In the genomic region with DNA sequence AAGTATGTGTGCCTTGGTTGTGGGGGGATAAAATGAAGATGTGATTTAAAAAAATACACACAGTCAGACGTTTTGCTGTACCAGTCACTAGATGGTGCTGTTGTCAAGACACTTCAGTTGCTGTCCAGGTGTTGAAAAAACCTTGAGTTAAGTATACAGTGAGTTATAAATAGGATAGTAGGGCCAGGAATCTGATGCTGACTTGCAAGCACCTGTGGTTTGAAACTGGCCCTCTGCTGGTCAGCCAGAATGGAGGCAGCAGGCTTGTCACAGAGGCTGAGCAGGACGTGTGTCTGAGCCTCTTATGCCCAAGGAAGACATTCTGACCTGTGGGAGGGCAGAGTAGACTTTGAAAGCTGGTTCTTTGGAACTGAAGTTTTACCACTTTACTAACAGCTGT, we compare ENCODE assay signal across 1 cellular context.
TF ChIP-seq lines count a peak whose summit lies in the region.

No MANE protein-coding gene starts in this region.

TF ChIP-seq in HepG2, 621 proteins besides CTCF, POLR2A, EP300 and RAD21 (continues in another document):
- TF ChIP-seq SNAPC4 (CRISPR knock-in tag; IDR thresholded peaks at IDR 0.05), result no peak
- TF ChIP-seq, protein P1, sequence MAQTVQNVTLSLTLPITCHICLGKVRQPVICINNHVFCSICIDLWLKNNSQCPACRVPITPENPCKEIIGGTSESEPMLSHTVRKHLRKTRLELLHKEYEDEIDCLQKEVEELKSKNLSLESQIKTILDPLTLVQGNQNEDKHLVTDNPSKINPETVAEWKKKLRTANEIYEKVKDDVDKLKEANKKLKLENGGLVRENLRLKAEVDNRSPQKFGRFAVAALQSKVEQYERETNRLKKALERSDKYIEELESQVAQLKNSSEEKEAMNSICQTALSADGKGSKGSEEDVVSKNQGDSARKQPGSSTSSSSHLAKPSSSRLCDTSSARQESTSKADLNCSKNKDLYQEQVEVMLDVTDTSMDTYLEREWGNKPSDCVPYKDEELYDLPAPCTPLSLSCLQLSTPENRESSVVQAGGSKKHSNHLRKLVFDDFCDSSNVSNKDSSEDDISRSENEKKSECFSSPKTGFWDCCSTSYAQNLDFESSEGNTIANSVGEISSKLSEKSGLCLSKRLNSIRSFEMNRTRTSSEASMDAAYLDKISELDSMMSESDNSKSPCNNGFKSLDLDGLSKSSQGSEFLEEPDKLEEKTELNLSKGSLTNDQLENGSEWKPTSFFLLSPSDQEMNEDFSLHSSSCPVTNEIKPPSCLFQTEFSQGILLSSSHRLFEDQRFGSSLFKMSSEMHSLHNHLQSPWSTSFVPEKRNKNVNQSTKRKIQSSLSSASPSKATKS (CRISPR knock-in tag; IDR thresholded peaks at IDR 0.05), result no peak
- 0 out of 4 replicates have a peak, but pooled peaks of 1 of the 2 experiments have one; percentile 8 for TF ChIP-seq MAFK (conservative IDR thresholded peaks at IDR 0.05 in 1 of 2, IDR thresholded peaks at IDR 0.05 in 1 of 2; ENCODE audit: low read length in 2 of 2)
- 0 out of 2 replicates have a peak, but pooled peaks have one; percentile 34 for TF ChIP-seq IRF2 (CRISPR knock-in tag; IDR thresholded peaks at IDR 0.05)
- TF ChIP-seq U2AF2 (IDR thresholded peaks at IDR 0.05; ENCODE audit: low read depth, low read length), result no peak
- 0 out of 2 replicates have a peak, but pooled peaks have one; percentile 22 for TF ChIP-seq BRCA1 (CRISPR knock-in tag; IDR thresholded peaks at IDR 0.05)
- 0 out of 2 replicates have a peak, but pooled peaks have one; percentile 42 for TF ChIP-seq SAP130 (CRISPR knock-in tag; IDR thresholded peaks at IDR 0.05; ENCODE audit: low read depth)
- peak; percentile 33; the same call in 1 of the 2 replicates for TF ChIP-seq NCOA2 (CRISPR knock-in tag; IDR thresholded peaks at IDR 0.05)
- TF ChIP-seq CBFB (CRISPR knock-in tag; IDR thresholded peaks at IDR 0.05), result 0 out of 2 replicates have a peak, but pooled peaks have one; percentile 14
- TF ChIP-seq MIER2 (CRISPR knock-in tag; IDR thresholded peaks at IDR 0.05), result peak; percentile 79; the same call in 1 of the 2 replicates
- peak; percentile 40; the same call in 1 of the 2 replicates for TF ChIP-seq FOXA3 (CRISPR knock-in tag; IDR thresholded peaks at IDR 0.05)
- TF ChIP-seq ZKSCAN8 (CRISPR knock-in tag; IDR thresholded peaks at IDR 0.05; ENCODE audit: borderline replicate concordance), result peak; percentile 56; the same call in 1 of the 2 replicates
- peak; percentile 23; the same call in 1 of the 2 replicates for TF ChIP-seq REPIN1 (CRISPR knock-in tag; IDR thresholded peaks at IDR 0.05; ENCODE audit: borderline replicate concordance, low read depth)
- TF ChIP-seq SOX13 (IDR thresholded peaks at IDR 0.05), result no peak
- TF ChIP-seq SOX13 (CRISPR knock-in tag; conservative IDR thresholded peaks at IDR 0.05 in 1 of 2, IDR thresholded peaks at IDR 0.05 in 1 of 2), result peak in 1 of 2 experiments; percentile 46; a peak in 1 of 4 replicates
- peak; percentile 100 for TF ChIP-seq ZKSCAN1 (IDR thresholded peaks at IDR 0.05; ENCODE audit: low read length)
- peak in 1 of 2 experiments; percentile 64; a peak in 1 of 4 replicates for TF ChIP-seq KLF16 (CRISPR knock-in tag; IDR thresholded peaks at IDR 0.05)
- peak; percentile 46; the same call in 1 of the 2 replicates for TF ChIP-seq THRA (CRISPR knock-in tag; IDR thresholded peaks at IDR 0.05; ENCODE audit: borderline replicate concordance)
- TF ChIP-seq DMAP1 (CRISPR knock-in tag; IDR thresholded peaks at IDR 0.05), result no peak
- 0 out of 2 replicates have a peak, but pooled peaks have one; percentile 33 for TF ChIP-seq HDAC2 (CRISPR knock-in tag; IDR thresholded peaks at IDR 0.05)
- TF ChIP-seq ZNF574 (CRISPR knock-in tag; IDR thresholded peaks at IDR 0.05), result peak; percentile 39
- TF ChIP-seq NR2F1 (CRISPR knock-in tag; IDR thresholded peaks at IDR 0.05), result 0 out of 4 replicates have a peak, but pooled peaks of 1 of the 2 experiments have one; percentile 15
- TF ChIP-seq ZNF772 (CRISPR knock-in tag; IDR thresholded peaks at IDR 0.05), result no peak
- TF ChIP-seq ERF (CRISPR knock-in tag; IDR thresholded peaks at IDR 0.05), result peak; percentile 56; the same call in 1 of the 2 replicates
- peak; percentile 17; the same call in 1 of the 2 replicates for TF ChIP-seq HMG20A (CRISPR knock-in tag; IDR thresholded peaks at IDR 0.05; ENCODE audit: borderline replicate concordance)
- no peak for TF ChIP-seq SUZ12 (IDR thresholded peaks at IDR 0.05; ENCODE audit: low read depth, low read length)
- peak; percentile 36; the same call in 1 of the 2 replicates for TF ChIP-seq TFAP4 (IDR thresholded peaks at IDR 0.05; ENCODE audit: borderline replicate concordance, low read depth)
- peak; percentile 51; the same call in 1 of the 2 replicates for TF ChIP-seq ELF3 (CRISPR knock-in tag; IDR thresholded peaks at IDR 0.05)
- TF ChIP-seq TBX3 (IDR thresholded peaks at IDR 0.05; ENCODE audit: borderline replicate concordance), result peak; percentile 64; the same call in 1 of the 2 replicates
- no peak for TF ChIP-seq ZNF20 (CRISPR knock-in tag; IDR thresholded peaks at IDR 0.05)
- TF ChIP-seq, protein P2, sequence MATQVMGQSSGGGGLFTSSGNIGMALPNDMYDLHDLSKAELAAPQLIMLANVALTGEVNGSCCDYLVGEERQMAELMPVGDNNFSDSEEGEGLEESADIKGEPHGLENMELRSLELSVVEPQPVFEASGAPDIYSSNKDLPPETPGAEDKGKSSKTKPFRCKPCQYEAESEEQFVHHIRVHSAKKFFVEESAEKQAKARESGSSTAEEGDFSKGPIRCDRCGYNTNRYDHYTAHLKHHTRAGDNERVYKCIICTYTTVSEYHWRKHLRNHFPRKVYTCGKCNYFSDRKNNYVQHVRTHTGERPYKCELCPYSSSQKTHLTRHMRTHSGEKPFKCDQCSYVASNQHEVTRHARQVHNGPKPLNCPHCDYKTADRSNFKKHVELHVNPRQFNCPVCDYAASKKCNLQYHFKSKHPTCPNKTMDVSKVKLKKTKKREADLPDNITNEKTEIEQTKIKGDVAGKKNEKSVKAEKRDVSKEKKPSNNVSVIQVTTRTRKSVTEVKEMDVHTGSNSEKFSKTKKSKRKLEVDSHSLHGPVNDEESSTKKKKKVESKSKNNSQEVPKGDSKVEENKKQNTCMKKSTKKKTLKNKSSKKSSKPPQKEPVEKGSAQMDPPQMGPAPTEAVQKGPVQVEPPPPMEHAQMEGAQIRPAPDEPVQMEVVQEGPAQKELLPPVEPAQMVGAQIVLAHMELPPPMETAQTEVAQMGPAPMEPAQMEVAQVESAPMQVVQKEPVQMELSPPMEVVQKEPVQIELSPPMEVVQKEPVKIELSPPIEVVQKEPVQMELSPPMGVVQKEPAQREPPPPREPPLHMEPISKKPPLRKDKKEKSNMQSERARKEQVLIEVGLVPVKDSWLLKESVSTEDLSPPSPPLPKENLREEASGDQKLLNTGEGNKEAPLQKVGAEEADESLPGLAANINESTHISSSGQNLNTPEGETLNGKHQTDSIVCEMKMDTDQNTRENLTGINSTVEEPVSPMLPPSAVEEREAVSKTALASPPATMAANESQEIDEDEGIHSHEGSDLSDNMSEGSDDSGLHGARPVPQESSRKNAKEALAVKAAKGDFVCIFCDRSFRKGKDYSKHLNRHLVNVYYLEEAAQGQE (IDR thresholded peaks at IDR 0.05; ENCODE audit: borderline replicate concordance in 1 of 2, low read depth in 1 of 2, low read length in 2 of 2), result peak in 1 of 2 experiments; percentile 80; a peak in 2 of 4 replicates
- TF ChIP-seq ZNF264 (CRISPR knock-in tag; IDR thresholded peaks at IDR 0.05), result 0 out of 2 replicates have a peak, but pooled peaks have one; percentile 34
- TF ChIP-seq PHF21A (CRISPR knock-in tag; IDR thresholded peaks at IDR 0.05), result peak; percentile 46; the same call in 1 of the 2 replicates
- TF ChIP-seq, protein P3, sequence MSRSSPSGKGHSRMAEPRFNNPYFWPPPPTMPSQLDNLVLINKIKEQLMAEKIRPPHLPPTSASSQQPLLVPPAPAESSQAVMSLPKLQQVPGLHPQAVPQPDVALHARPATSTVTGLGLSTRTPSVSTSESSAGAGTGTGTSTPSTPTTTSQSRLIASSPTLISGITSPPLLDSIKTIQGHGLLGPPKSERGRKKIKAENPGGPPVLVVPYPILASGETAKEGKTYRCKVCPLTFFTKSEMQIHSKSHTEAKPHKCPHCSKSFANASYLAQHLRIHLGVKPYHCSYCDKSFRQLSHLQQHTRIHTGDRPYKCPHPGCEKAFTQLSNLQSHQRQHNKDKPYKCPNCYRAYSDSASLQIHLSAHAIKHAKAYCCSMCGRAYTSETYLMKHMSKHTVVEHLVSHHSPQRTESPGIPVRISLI (CRISPR knock-in tag; IDR thresholded peaks at IDR 0.05; ENCODE audit: borderline replicate concordance), result peak; percentile 83; the same call in 1 of the 2 replicates
- 0 out of 2 replicates have a peak, but pooled peaks have one; percentile 29 for TF ChIP-seq ZHX1 (CRISPR knock-in tag; IDR thresholded peaks at IDR 0.05; ENCODE audit: low read depth)
